ENCODE assay signal across 11 cellular contexts in genomic region chr3:72375237-72376154, GRCh38.
DNase-seq lines count a peak whose midpoint lies in the region; ATAC-seq, FAIRE-seq and TF ChIP-seq lines count a peak whose summit lies in the region.
"Had no signal": no experiment of that assay in that cellular context is flagged by ENCODE, and none has a peak within 500 bp of the region (broad histone marks: within the 10 kb centered on the region; RNA-seq: fewer than 3 reads in every experiment).

No MANE protein-coding gene starts in this region.

- SMC1A ChIA-PET in GM12878 (lab: Charles Lee; ENCODE audit: uncharacterized antibody, unreplicated experiment), result interaction anchor here (0.9 to 3.7 kb wide), 3 partner anchors 10 to 68 kb away, joined by 3 to 16 read pairs (median 4); no protein-coding TSS in a partner anchor

- no peaks in the 10 kb centered on the region for H3K27me3 Mint-ChIP-seq in stimulated activated memory B cell treated with anti-CD40 and anti-IgM and Interleukin-4, amounts not matched to agents 10 μg/mL and 1 μg/mL and 100 μg/mL, for 72 hours

- H3K4me3 ChIP-seq in GM12878 (no peak overlapping the region), heart left ventricle (no peak overlapping the region)
- H3K4me3 ChIP-seq: coronary artery had no signal

- H3K27me3 ChIP-seq in GM12878 (replicated peaks in 1 of 2; ENCODE audit: control insufficient read depth in 2 of 2, insufficient read depth in 2 of 2, low read length in 1 of 2), result no peaks in the 10 kb centered on the region
- H3K27me3 ChIP-seq in heart left ventricle, result no peaks in the 10 kb centered on the region

- RAD21 ChIA-PET in GM12878 (lab: Charles Lee; ENCODE audit: unreplicated experiment), result interaction anchor here (0.9 to 1.2 kb wide), 2 partner anchors 34 to 71 kb away, joined by 3 read pairs; partner anchors contain the start of gene RYBP

- peaks cover 3% of the 10 kb centered on the region for H3K4me1 ChIP-seq in GM12878 (ENCODE audit: control insufficient read depth, insufficient read depth, low read length)
- peaks cover 0 to 26% (median 10%) of the 10 kb centered on the region in 12 donors for H3K4me1 ChIP-seq in heart left ventricle

- no peaks in the 10 kb centered on the region for H3K9me3 Mint-ChIP-seq in stimulated activated memory B cell treated with anti-CD40 and anti-IgM and Interleukin-4, amounts not matched to agents 10 μg/mL and 1 μg/mL and 100 μg/mL, for 72 hours

- no peaks in the 10 kb centered on the region; the same call in 1 of the 2 replicates for H3K79me2 ChIP-seq in GM12878 (ENCODE audit: control insufficient read depth, insufficient read depth, low read length)

- TF ChIP-seq CTCF in GM12878 (IDR thresholded peaks at IDR 0.05 in 2 of 3, conservative IDR thresholded peaks at IDR 0.05 in 1 of 3; ENCODE audit: control insufficient read depth in 2 of 3, extremely low read depth in 1 of 3, insufficient read depth in 1 of 3, low read depth in 3 of 3, low read length in 3 of 3) (no peak), heart left ventricle (IDR thresholded peaks at IDR 0.05) (no peak)

- H3K4me3 Mint-ChIP-seq in stimulated activated memory B cell treated with anti-CD40 and anti-IgM and Interleukin-4, amounts not matched to agents 10 μg/mL and 1 μg/mL and 100 μg/mL, for 72 hours, result no peak overlapping the region

- H2AFZ ChIP-seq in GM12878 (ENCODE audit: control insufficient read depth, low read depth, low read length), result no peak overlapping the region

- H3K36me3 Mint-ChIP-seq in stimulated activated memory B cell treated with anti-CD40 and anti-IgM and Interleukin-4, amounts not matched to agents 10 μg/mL and 1 μg/mL and 100 μg/mL, for 72 hours, result peaks cover 20% of the 10 kb centered on the region

- no TSS peak for BruUV-seq in GM12878 (replicated peaks; lab: Mats Ljungman, UMichigan)

- POLR2A ChIA-PET in GM12878 (lab: Charles Lee), result interaction anchor here (0.5 to 1.0 kb wide), 3 partner anchors 10 to 691 kb away, joined by 3 to 4 read pairs (median 3); no protein-coding TSS in a partner anchor

- H3K36me3 ChIP-seq in GM12878 (ENCODE audit: control insufficient read depth in 2 of 2, insufficient read depth in 2 of 2, low read length in 1 of 2) (peaks cover 2 to 12% of the 10 kb centered on the region in 2 experiments; a peak in 3 of 4 replicates), heart left ventricle (peaks cover 0 to 36% (median 21%) of the 10 kb centered on the region in 9 donors)

- no peak for TF ChIP-seq EP300 in GM12878 (IDR thresholded peaks at IDR 0.05; ENCODE audit: borderline replicate concordance in 1 of 2, control insufficient read depth in 1 of 2, low read depth in 2 of 2, low read length in 2 of 2)

- in situ Hi-C loops in GM12878 (cut with MboI), result no loop called here

- peak; percentile 47 for FAIRE-seq in GM12878 (lab: Jason Lieb, UNC)

- no peak overlapping the region for H3K9ac ChIP-seq in GM12878 (ENCODE audit: control insufficient read depth, insufficient read depth, low read length)

- intact Hi-C loops in GM12878 (cut with micrococcal nuclease; ENCODE audit: unreplicated experiment) (no loop called here), left ventricle myocardium superior (cut with micrococcal nuclease) (no loop called here), heart left ventricle (cut with DNase I) (no loop called here)

- 0 out of 2 replicates have a peak overlapping the region, but pooled peaks have one; percentile 63 for H3K4me2 ChIP-seq in GM12878 (ENCODE audit: control insufficient read depth, insufficient read depth)

- no peaks in the 10 kb centered on the region for H4K20me1 ChIP-seq in GM12878 (ENCODE audit: control insufficient read depth, insufficient read depth)

- CTCF ChIA-PET in GM12878 (lab: Yijun Ruan, JAX), result interaction anchor here (0.6 to 1.7 kb wide), 3 partner anchors 73 to 499 kb away, joined by 3 to 4 read pairs (median 3); no protein-coding TSS in a partner anchor

- H3K4me1 Mint-ChIP-seq in stimulated activated memory B cell treated with anti-CD40 and anti-IgM and Interleukin-4, amounts not matched to agents 10 μg/mL and 1 μg/mL and 100 μg/mL, for 72 hours, result peaks cover 11% of the 10 kb centered on the region

- no peak for TF ChIP-seq RAD21 in GM12878 (IDR thresholded peaks at IDR 0.05; ENCODE audit: insufficient read depth, low read depth, low read length)

- H3K27ac ChIP-seq in GM12878 (ENCODE audit: control insufficient read depth, insufficient read depth) (no peak overlapping the region), heart left ventricle (no peak overlapping the region)
- H3K27ac ChIP-seq: 22Rv1, coronary artery had no signal

- ATAC-seq in GM12878 (peak; percentile 21; the same call in 2 of the 3 replicates), left ventricle myocardium superior (no peak), heart left ventricle (no peak)
- ATAC-seq in stimulated activated memory B cell treated with anti-CD40 and anti-IgM and Interleukin-4, amounts not matched to agents 10 μg/mL and 1 μg/mL and 100 μg/mL, for 72 hours, result peak; percentile 41

- 83% methylated on average over 10 of the region's 10 CpGs for WGBS in GM12878 (ENCODE audit: insufficient coverage, insufficient replicate concordance, low lambda C conversion rate, missing lambda C conversion rate)
- WGBS in heart left ventricle, 4 donors, result 87 to 92% (median 92%) methylated on average over 10 of the region's 10 CpGs

- no peak overlapping the region for H3K27ac Mint-ChIP-seq in stimulated activated memory B cell treated with anti-CD40 and anti-IgM and Interleukin-4, amounts not matched to agents 10 μg/mL and 1 μg/mL and 100 μg/mL, for 72 hours

- DNase-seq in NOMO-1 (lab: John Stamatoyannopoulos, UW; ENCODE audit: unreplicated experiment in 2 of 2), result peak; percentile 8 to 56
- no peak for DNase-seq in NOMO-1 treated with dmso at 0.1 percent for 144 hours (lab: John Stamatoyannopoulos, UW; ENCODE audit: unreplicated experiment)
- peak; percentile 41 for DNase-seq in NOMO-1 treated with DMSO at 0.1 percent for 48 hours (lab: John Stamatoyannopoulos, UW; ENCODE audit: unreplicated experiment)
- no peak for DNase-seq in GM12878 (ENCODE audit: low read depth, low spot score)
- DNase-seq in left ventricle myocardium superior, result no peak
- no peak for DNase-seq in heart left ventricle
- no peak for DNase-seq in HuH-7 (ENCODE audit: low spot score)
- DNase-seq: SHP77 treated with DMSO at 0.1 percent for 48 hours had no signal

- H3K9me3 ChIP-seq in GM12878 (replicated peaks; ENCODE audit: control insufficient read depth, insufficient read depth, low read length), result no peaks in the 10 kb centered on the region
- H3K9me3 ChIP-seq in heart left ventricle, result no peaks in the 10 kb centered on the region

- TF ChIP-seq POLR2A in GM12878 (IDR thresholded peaks at IDR 0.05; ENCODE audit: low read depth, low read length), result no peak
- TF ChIP-seq POLR2A in heart left ventricle (IDR thresholded peaks at IDR 0.05), result no peak

TF ChIP-seq in GM12878, 131 proteins besides CTCF, POLR2A, EP300 and RAD21 (continues in another document):
- TF ChIP-seq MTA3 (IDR thresholded peaks at IDR 0.05; ENCODE audit: borderline replicate concordance, low read length), result peak; percentile 55; the same call in 1 of the 2 replicates
- TF ChIP-seq HCFC1 (IDR thresholded peaks at IDR 0.05; ENCODE audit: low read length), result no peak
- no peak for TF ChIP-seq NRF1 (conservative IDR thresholded peaks at IDR 0.05; ENCODE audit: low read depth, low read length)
- TF ChIP-seq GATAD2B (conservative IDR thresholded peaks at IDR 0.05; ENCODE audit: low read depth), result no peak
- TF ChIP-seq, protein P1, sequence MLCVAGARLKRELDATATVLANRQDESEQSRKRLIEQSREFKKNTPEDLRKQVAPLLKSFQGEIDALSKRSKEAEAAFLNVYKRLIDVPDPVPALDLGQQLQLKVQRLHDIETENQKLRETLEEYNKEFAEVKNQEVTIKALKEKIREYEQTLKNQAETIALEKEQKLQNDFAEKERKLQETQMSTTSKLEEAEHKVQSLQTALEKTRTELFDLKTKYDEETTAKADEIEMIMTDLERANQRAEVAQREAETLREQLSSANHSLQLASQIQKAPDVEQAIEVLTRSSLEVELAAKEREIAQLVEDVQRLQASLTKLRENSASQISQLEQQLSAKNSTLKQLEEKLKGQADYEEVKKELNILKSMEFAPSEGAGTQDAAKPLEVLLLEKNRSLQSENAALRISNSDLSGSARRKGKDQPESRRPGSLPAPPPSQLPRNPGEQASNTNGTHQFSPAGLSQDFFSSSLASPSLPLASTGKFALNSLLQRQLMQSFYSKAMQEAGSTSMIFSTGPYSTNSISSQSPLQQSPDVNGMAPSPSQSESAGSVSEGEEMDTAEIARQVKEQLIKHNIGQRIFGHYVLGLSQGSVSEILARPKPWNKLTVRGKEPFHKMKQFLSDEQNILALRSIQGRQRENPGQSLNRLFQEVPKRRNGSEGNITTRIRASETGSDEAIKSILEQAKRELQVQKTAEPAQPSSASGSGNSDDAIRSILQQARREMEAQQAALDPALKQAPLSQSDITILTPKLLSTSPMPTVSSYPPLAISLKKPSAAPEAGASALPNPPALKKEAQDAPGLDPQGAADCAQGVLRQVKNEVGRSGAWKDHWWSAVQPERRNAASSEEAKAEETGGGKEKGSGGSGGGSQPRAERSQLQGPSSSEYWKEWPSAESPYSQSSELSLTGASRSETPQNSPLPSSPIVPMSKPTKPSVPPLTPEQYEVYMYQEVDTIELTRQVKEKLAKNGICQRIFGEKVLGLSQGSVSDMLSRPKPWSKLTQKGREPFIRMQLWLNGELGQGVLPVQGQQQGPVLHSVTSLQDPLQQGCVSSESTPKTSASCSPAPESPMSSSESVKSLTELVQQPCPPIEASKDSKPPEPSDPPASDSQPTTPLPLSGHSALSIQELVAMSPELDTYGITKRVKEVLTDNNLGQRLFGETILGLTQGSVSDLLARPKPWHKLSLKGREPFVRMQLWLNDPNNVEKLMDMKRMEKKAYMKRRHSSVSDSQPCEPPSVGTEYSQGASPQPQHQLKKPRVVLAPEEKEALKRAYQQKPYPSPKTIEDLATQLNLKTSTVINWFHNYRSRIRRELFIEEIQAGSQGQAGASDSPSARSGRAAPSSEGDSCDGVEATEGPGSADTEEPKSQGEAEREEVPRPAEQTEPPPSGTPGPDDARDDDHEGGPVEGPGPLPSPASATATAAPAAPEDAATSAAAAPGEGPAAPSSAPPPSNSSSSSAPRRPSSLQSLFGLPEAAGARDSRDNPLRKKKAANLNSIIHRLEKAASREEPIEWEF (IDR thresholded peaks at IDR 0.05; ENCODE audit: insufficient replicate concordance, low read depth, low read length), result no peak

Comparison
In these comparisons a context has a peak if more than half of its experiments do, and no peak if none do; other contexts are left out.
1. DNase-seq: peak in NOMO-1 (2 of 2) and NOMO-1 treated with DMSO at 0.1 percent for 48 hours (single experiment); none in NOMO-1 treated with dmso at 0.1 percent for 144 hours (single experiment), GM12878 (single experiment), left ventricle myocardium superior (single experiment), heart left ventricle (0 of 5) and HuH-7 (single experiment).
2. ATAC-seq: peak in GM12878 (single experiment) and stimulated activated memory B cell treated with anti-CD40 and anti-IgM and Interleukin-4, amounts not matched to agents 10 μg/mL and 1 μg/mL and 100 μg/mL, for 72 hours (single experiment); none in left ventricle myocardium superior (single experiment) and heart left ventricle (0 of 4).